1 cellular context compared by ENCODE assay signal in the genomic region with DNA sequence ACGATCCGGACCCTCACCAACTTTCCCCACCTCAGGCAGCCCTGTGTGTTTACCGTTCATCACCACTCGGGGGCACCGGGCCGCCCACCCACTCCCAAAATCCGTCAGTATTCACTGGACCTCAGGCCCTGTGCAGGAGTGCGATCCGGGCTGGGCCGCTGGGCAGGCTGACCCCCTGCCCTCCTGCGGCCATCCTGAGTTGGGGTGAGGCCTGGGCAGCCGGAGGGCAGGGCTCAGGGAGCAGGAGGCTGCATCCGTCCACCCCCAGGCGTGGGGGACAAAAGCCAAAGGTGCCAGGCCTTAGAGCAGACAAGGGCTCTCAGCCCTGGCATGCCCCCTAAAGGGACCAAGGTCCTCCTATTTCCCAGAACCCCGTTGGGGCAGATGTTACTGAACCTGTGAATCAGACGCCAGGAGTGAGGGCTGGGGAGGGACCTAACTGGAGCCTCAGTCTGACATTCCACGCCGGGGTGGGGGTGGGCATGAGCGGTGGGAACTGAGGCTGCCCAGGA.
A peak's percentile ranks its signal among the peaks of the same experiment; 100 is the strongest.
TF ChIP-seq lines count a peak whose summit lies in the region.

No MANE protein-coding gene starts in this region.

TF ChIP-seq in H1, 55 proteins besides CTCF, POLR2A, EP300 and RAD21:
- TF ChIP-seq GABPA (IDR thresholded peaks at IDR 0.05; ENCODE audit: borderline replicate concordance, insufficient read depth, low read length) = 0 out of 2 replicates have a peak, but pooled peaks have one; percentile 23
- TF ChIP-seq MAFK (IDR thresholded peaks at IDR 0.05; ENCODE audit: low read depth, low read length) = no peak
- no peak for TF ChIP-seq BRCA1 (IDR thresholded peaks at IDR 0.05; ENCODE audit: low read depth, low read length)
- no peak for TF ChIP-seq SUZ12 (IDR thresholded peaks at IDR 0.05; ENCODE audit: low read length)
